In genomic region chr11:45285289-45285828, GRCh38 we compare ENCODE assay signal across 14 cellular contexts. TPM values are rescaled to one million over a fixed set of nuclear protein-coding genes. Genes with fewer than 3 reads are reported as not detected.
DNase-seq lines count a peak whose midpoint lies in the region; ATAC-seq and TF ChIP-seq lines count a peak whose summit lies in the region.
"Had no signal": no experiment of that assay in that cellular context is flagged by ENCODE, and none has a peak within 500 bp of the region (broad histone marks: within the 10 kb centered on the region; RNA-seq: fewer than 3 reads in every experiment).

No MANE protein-coding gene starts in this region.

- no peaks in the 10 kb centered on the region for H3K9me2 ChIP-seq in OCI-LY7 (ENCODE audit: insufficient read depth, low read length)

- no peak overlapping the region for H3K4me2 ChIP-seq in OCI-LY7 (ENCODE audit: low read length)

- H3K36me3 ChIP-seq in ectodermal cell (ENCODE audit: control insufficient read depth, insufficient read depth, low read length) (no peaks in the 10 kb centered on the region), mesodermal cell (ENCODE audit: control insufficient read depth, insufficient read depth, low read length) (no peaks in the 10 kb centered on the region), transverse colon (no peaks in the 10 kb centered on the region), OCI-LY7 (ENCODE audit: insufficient read depth, low read length) (no peaks in the 10 kb centered on the region)
- H3K36me3 ChIP-seq: vagina had no signal

- H3K79me2 ChIP-seq in OCI-LY7 (ENCODE audit: insufficient read depth, low read depth, low read length): no peaks in the 10 kb centered on the region

- in situ Hi-C loops in transverse colon (cut with MboI; ENCODE audit: low pct_ligation_motif_present in 1 of 4, low pct_unique_long_range_greater_than_20kb in 1 of 4, low sequenced_read_pairs in 3 of 4): no loop called here

- H3K27me3 ChIP-seq in ectodermal cell (ENCODE audit: control insufficient read depth, insufficient read depth, low read length, poor library complexity, severe bottlenecking): peaks cover 38% of the 10 kb centered on the region
- H3K27me3 ChIP-seq in transverse colon: peaks cover 36% of the 10 kb centered on the region

- intact Hi-C loops in transverse colon (cut with DNase I; ENCODE audit: low total_unique reads): no loop called here
- intact Hi-C loops in OCI-LY7 (cut with micrococcal nuclease; ENCODE audit: unreplicated experiment): no loop called here

- CTCF ChIA-PET in activated CD8-positive, alpha-beta memory T cell treated with anti-CD3 and anti-CD28 coated beads, Interleukin-2, amount 10 ng/mL, durations not matched to agents 7 days and 5 days (lab: Charles Lee): no interaction called here
- CTCF ChIA-PET in OCI-LY7 (lab: Charles Lee; ENCODE audit: unreplicated experiment): no interaction called here
- CTCF ChIA-PET in activated CD8-positive, alpha-beta T cell treated with anti-CD3 and anti-CD28 coated beads, Interleukin-2, amount 10 ng/mL, durations not matched to agents 7 days and 5 days (lab: Charles Lee): no interaction called here

- H2AFZ ChIP-seq in OCI-LY7 (ENCODE audit: low read length): no peak overlapping the region

- DNase-seq in activated CD8-positive, alpha-beta memory T cell treated with anti-CD3 and anti-CD28 coated beads for 24 hours: peak; percentile 44
- no peak for DNase-seq in activated CD8-positive, alpha-beta memory T cell treated with anti-CD3 and anti-CD28 coated beads, Interleukin-2, amount 10 ng/mL, durations not matched to agents 7 days and 5 days
- DNase-seq in transverse colon (peak; percentile 26), NCI-H1694 treated with DMSO at 0.1 percent for 48 hours (lab: John Stamatoyannopoulos, UW) (no peak), OCI-LY7 (ENCODE audit: low spot score) (no peak)
- DNase-seq in activated CD8-positive, alpha-beta T cell treated with anti-CD3 and anti-CD28 coated beads, Interleukin-2, amount 10 ng/mL, durations not matched to agents 7 days and 5 days: no peak
- DNase-seq: activated gamma-delta T cell treated with Interleukin-2 at 50 U/mL for 16 hours; stimulated activated naive CD4-positive, alpha-beta T cell treated with Interleukin-2 at 50 U/mL for 16 hours had no signal

- H3K4me1 Mint-ChIP-seq in activated CD8-positive, alpha-beta memory T cell treated with anti-CD3 and anti-CD28 coated beads, Interleukin-2, amount 10 ng/mL, durations not matched to agents 7 days and 5 days: no peaks in the 10 kb centered on the region
- peaks cover 3% of the 10 kb centered on the region for H3K4me1 Mint-ChIP-seq in activated CD8-positive, alpha-beta T cell treated with anti-CD3 and anti-CD28 coated beads, Interleukin-2, amount 10 ng/mL, durations not matched to agents 7 days and 5 days (ENCODE audit: low read depth)
- H3K4me1 Mint-ChIP-seq: IgD-negative memory B cell had no signal

- no peak overlapping the region for H3K27ac Mint-ChIP-seq in activated CD8-positive, alpha-beta memory T cell treated with anti-CD3 and anti-CD28 coated beads, Interleukin-2, amount 10 ng/mL, durations not matched to agents 7 days and 5 days
- no peak overlapping the region for H3K27ac Mint-ChIP-seq in activated CD8-positive, alpha-beta T cell treated with anti-CD3 and anti-CD28 coated beads, Interleukin-2, amount 10 ng/mL, durations not matched to agents 7 days and 5 days
- H3K27ac Mint-ChIP-seq: IgD-negative memory B cell had no signal

- 4 to 6% methylated on average over 11 of the region's 11 CpGs for WGBS in ectodermal cell, 2 experiments
- 10 to 11% methylated on average over 4 to 10 of the region's 11 CpGs for WGBS in mesodermal cell (ENCODE audit: insufficient coverage in 2 of 2), 2 experiments
- WGBS in transverse colon (ENCODE audit: low coverage in 1 of 2), 2 donors: 6 to 15% methylated on average over 9 to 11 of the region's 11 CpGs

- TF ChIP-seq CTCF in transverse colon (IDR thresholded peaks at IDR 0.05) (no peak), OCI-LY7 (conservative IDR thresholded peaks at IDR 0.05; ENCODE audit: low read length) (no peak)

- POLR2A ChIA-PET in OCI-LY7 (lab: Charles Lee): no interaction called here
- POLR2A ChIA-PET in activated CD8-positive, alpha-beta T cell treated with anti-CD3 and anti-CD28 coated beads, Interleukin-2, amount 10 ng/mL, durations not matched to agents 7 days and 5 days (lab: Charles Lee): no interaction called here

- no peak for TF ChIP-seq POLR2A in transverse colon (IDR thresholded peaks at IDR 0.05)

- H3K4me1 ChIP-seq in ectodermal cell (ENCODE audit: control insufficient read depth, insufficient read depth, low read length) (peaks cover 9% of the 10 kb centered on the region), mesodermal cell (ENCODE audit: control insufficient read depth, insufficient read depth, low read length, poor library complexity, severe bottlenecking) (peaks cover 6% of the 10 kb centered on the region), transverse colon (peaks cover 0 to 9% (median 2%) of the 10 kb centered on the region in 4 donors), OCI-LY7 (ENCODE audit: insufficient read depth, low read length, poor library complexity, severe bottlenecking) (no peaks in the 10 kb centered on the region)

- no TSS peak for BruUV-seq in OCI-LY7 (replicated peaks; lab: Mats Ljungman, UMichigan)

- H3K36me3 Mint-ChIP-seq in activated CD8-positive, alpha-beta memory T cell treated with anti-CD3 and anti-CD28 coated beads, Interleukin-2, amount 10 ng/mL, durations not matched to agents 7 days and 5 days: no peaks in the 10 kb centered on the region
- H3K36me3 Mint-ChIP-seq in activated CD8-positive, alpha-beta T cell treated with anti-CD3 and anti-CD28 coated beads, Interleukin-2, amount 10 ng/mL, durations not matched to agents 7 days and 5 days (ENCODE audit: low read depth): no peaks in the 10 kb centered on the region
- H3K36me3 Mint-ChIP-seq: IgD-negative memory B cell had no signal

- peak overlapping the region; percentile 65 for H3K4me3 ChIP-seq in ectodermal cell (ENCODE audit: insufficient read depth, low read depth, low read length)
- peak overlapping the region; percentile 37 for H3K4me3 ChIP-seq in mesodermal cell (ENCODE audit: extremely low read depth, insufficient read depth, low read length, poor library complexity, severe bottlenecking)
- H3K4me3 ChIP-seq in transverse colon: peak overlapping the region in 3 of 4 donors; percentile 49 to 64 (median 55)
- H3K4me3 ChIP-seq in OCI-LY7 (ENCODE audit: low read depth, low read length, poor library complexity, severe bottlenecking): no peak overlapping the region
- H3K4me3 ChIP-seq: vagina had no signal

- no peak for ATAC-seq in activated CD8-positive, alpha-beta memory T cell treated with anti-CD3 and anti-CD28 coated beads, Interleukin-2, amount 10 ng/mL, durations not matched to agents 7 days and 5 days
- no peak for ATAC-seq in activated CD8-positive, alpha-beta T cell treated with anti-CD3 and anti-CD28 coated beads, Interleukin-2, amount 10 ng/mL, durations not matched to agents 7 days and 5 days

- no peaks in the 10 kb centered on the region for H3K9me3 Mint-ChIP-seq in activated CD8-positive, alpha-beta memory T cell treated with anti-CD3 and anti-CD28 coated beads, Interleukin-2, amount 10 ng/mL, durations not matched to agents 7 days and 5 days (ENCODE audit: low read depth)
- no peaks in the 10 kb centered on the region for H3K9me3 Mint-ChIP-seq in activated CD8-positive, alpha-beta T cell treated with anti-CD3 and anti-CD28 coated beads, Interleukin-2, amount 10 ng/mL, durations not matched to agents 7 days and 5 days (ENCODE audit: insufficient read depth)

- H4K20me1 ChIP-seq in OCI-LY7 (ENCODE audit: insufficient read depth, low read length): no peaks in the 10 kb centered on the region

- H3K9me3 ChIP-seq in ectodermal cell (ENCODE audit: control insufficient read depth, low read length) (no peaks in the 10 kb centered on the region), mesodermal cell (ENCODE audit: control insufficient read depth, low read length) (no peaks in the 10 kb centered on the region), transverse colon (no peaks in the 10 kb centered on the region), OCI-LY7 (ENCODE audit: low read length) (no peaks in the 10 kb centered on the region)
- H3K9me3 ChIP-seq: vagina had no signal

- H3K27ac ChIP-seq in ectodermal cell (ENCODE audit: insufficient read depth, low read depth, low read length, poor library complexity, severe bottlenecking) (no peak overlapping the region), mesodermal cell (ENCODE audit: low read depth, low read length, severe bottlenecking) (no peak overlapping the region), transverse colon (peak overlapping the region in 3 of 4 donors; percentile 57 to 80 (median 76)), OCI-LY7 (ENCODE audit: low read depth, low read length, poor library complexity, severe bottlenecking) (no peak overlapping the region)
- H3K27ac ChIP-seq: skin epidermis, vagina had no signal

- no peak for TF ChIP-seq EP300 in transverse colon (IDR thresholded peaks at IDR 0.05; ENCODE audit: low read depth)

- peaks cover 72% of the 10 kb centered on the region for H3K27me3 Mint-ChIP-seq in activated CD8-positive, alpha-beta memory T cell treated with anti-CD3 and anti-CD28 coated beads, Interleukin-2, amount 10 ng/mL, durations not matched to agents 7 days and 5 days
- H3K27me3 Mint-ChIP-seq in activated CD8-positive, alpha-beta T cell treated with anti-CD3 and anti-CD28 coated beads, Interleukin-2, amount 10 ng/mL, durations not matched to agents 7 days and 5 days (ENCODE audit: low read depth): peaks cover 62% of the 10 kb centered on the region

- H3K4me3 Mint-ChIP-seq in activated CD8-positive, alpha-beta memory T cell treated with anti-CD3 and anti-CD28 coated beads, Interleukin-2, amount 10 ng/mL, durations not matched to agents 7 days and 5 days: no peak overlapping the region
- no peak overlapping the region for H3K4me3 Mint-ChIP-seq in activated CD8-positive, alpha-beta T cell treated with anti-CD3 and anti-CD28 coated beads, Interleukin-2, amount 10 ng/mL, durations not matched to agents 7 days and 5 days
- H3K4me3 Mint-ChIP-seq: IgD-negative memory B cell had no signal

RNA-seq across cellular contexts. Expression of gene SYT13, which starts 0.8 kb away (rescaled TPM):
- total RNA-seq in activated CD8-positive, alpha-beta memory T cell treated with anti-CD3 and anti-CD28 coated beads, Interleukin-2, amount 10 ng/mL, durations not matched to agents 7 days and 5 days: not detected
- 7.0 TPM for polyA plus RNA-seq in ectodermal cell (2013, experiment 1 of 4)
- polyA plus RNA-seq in ectodermal cell (2013, experiment 2 of 4): 6.4 TPM
- polyA plus RNA-seq in ectodermal cell (2013, experiment 3 of 4): 5.3 TPM
- 5.8 TPM for polyA plus RNA-seq in ectodermal cell (2013, experiment 4 of 4)
- polyA plus RNA-seq in mesodermal cell (2013, experiment 1 of 2): 1.4 TPM
- 1.0 TPM for polyA plus RNA-seq in mesodermal cell (2013, experiment 2 of 2)
- 10 to 100 TPM; 10.5 to 28.6 (median 23.4) TPM for total RNA-seq in transverse colon
- total RNA-seq in OCI-LY7 (2014; rRNA removed; shearing (Covaris generic)): not detected in 2 replicates
- not detected in 2 replicates for total RNA-seq in OCI-LY7 (2022)
- total RNA-seq in activated CD8-positive, alpha-beta T cell treated with anti-CD3 and anti-CD28 coated beads, Interleukin-2, amount 10 ng/mL, durations not matched to agents 7 days and 5 days: not detected
- total RNA-seq: endothelial cell of umbilical vein had no signal
- polyA plus RNA-seq: endothelial cell of umbilical vein, IgD-negative memory B cell had no signal

Comparison
In these comparisons a context has a peak if more than half of its experiments do, and no peak if none do; other contexts are left out.
1. DNase-seq: peak in activated CD8-positive, alpha-beta memory T cell treated with anti-CD3 and anti-CD28 coated beads for 24 hours (single experiment) and transverse colon (single experiment); none in activated CD8-positive, alpha-beta memory T cell treated with anti-CD3 and anti-CD28 coated beads, Interleukin-2, amount 10 ng/mL, durations not matched to agents 7 days and 5 days (single experiment), NCI-H1694 treated with DMSO at 0.1 percent for 48 hours (single experiment), OCI-LY7 (single experiment) and activated CD8-positive, alpha-beta T cell treated with anti-CD3 and anti-CD28 coated beads, Interleukin-2, amount 10 ng/mL, durations not matched to agents 7 days and 5 days (single experiment).
2. H3K27ac ChIP-seq: peak in transverse colon (3 of 4); none in ectodermal cell (single experiment), mesodermal cell (single experiment) and OCI-LY7 (single experiment).
3. RNA of gene SYT13, which starts 0.8 kb away (total RNA-seq): 10.5 to 28.6 TPM in transverse colon; not detected in activated CD8-positive, alpha-beta memory T cell treated with anti-CD3 and anti-CD28 coated beads, Interleukin-2, amount 10 ng/mL, durations not matched to agents 7 days and 5 days, not detected in OCI-LY7 and not detected in activated CD8-positive, alpha-beta T cell treated with anti-CD3 and anti-CD28 coated beads, Interleukin-2, amount 10 ng/mL, durations not matched to agents 7 days and 5 days; every median in the first group is over 10 times any median in the second.